Comparison of ENCODE assay signal across 8 cellular contexts in the genomic region with DNA sequence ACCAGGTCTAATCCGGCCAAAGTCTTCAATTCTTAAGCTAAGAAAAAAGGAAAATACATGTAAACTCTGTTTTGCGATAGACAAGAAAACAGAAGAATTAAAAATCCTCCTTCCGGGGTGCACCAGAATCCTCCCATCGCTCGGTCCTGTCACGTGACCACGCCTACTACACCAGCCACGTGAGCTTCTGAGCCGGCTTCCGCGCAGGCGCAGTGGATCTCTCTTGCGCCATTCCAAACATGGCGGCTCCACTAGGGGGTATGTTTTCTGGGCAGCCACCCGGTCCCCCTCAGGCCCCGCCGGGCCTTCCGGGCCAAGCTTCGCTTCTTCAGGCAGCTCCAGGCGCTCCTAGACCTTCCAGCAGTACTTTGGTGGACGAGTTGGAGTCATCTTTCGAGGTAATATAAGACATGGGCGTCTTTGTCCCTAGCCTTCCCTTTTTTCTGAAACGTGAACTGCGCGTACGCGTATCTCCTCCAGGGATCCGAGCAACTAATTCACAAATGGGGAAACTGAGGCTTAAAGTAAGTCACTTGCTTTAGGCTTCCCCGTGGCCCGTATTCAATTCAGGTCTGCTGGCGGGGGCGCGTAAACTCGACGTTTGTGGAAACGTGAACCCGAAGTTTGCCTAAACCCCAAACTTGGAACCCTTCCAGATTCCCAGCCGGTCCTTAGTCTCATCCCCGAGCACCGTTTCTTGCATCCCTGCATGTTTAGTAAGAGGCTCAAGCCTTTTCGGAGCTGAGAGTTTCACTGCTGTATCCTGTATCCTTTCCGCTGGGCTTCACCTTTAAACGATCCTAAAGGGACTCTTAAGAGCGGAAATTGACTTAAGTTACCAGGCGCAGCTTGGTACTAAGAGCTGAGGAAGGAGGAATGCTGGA. TPM values are rescaled to one million over a fixed set of nuclear protein-coding genes. Genes with fewer than 3 reads are reported as not detected.
DNase-seq lines count a peak whose midpoint lies in the region; ATAC-seq and TF ChIP-seq lines count a peak whose summit lies in the region.

Gene MED28, plus strand, starts transcription at position 226 of the 884 bp plus-strand sequence. Its CDS starts 14 bp downstream, at position 240.

- DNase-seq in ELF-1 (ENCODE audit: low read depth, low spot score) = peak; percentile 95
- peak; percentile 97 for DNase-seq in H4 (ENCODE audit: low spot score)
- peak; percentile 96 for DNase-seq in LoVo (ENCODE audit: low spot score)
- peak; percentile 76 to 89 for DNase-seq in SHP77 (lab: John Stamatoyannopoulos, UW)
- DNase-seq in activated effector memory CD4-positive, alpha-beta T cell treated with Interleukin-2 at 50 U/mL for 16 hours = peak; percentile 87
- DNase-seq in fibroblast of the conjunctiva (ENCODE audit: low read depth) = peak; percentile 95
- peak; percentile 96 for DNase-seq in nephron progenitor cell
- peak; percentile 92 to 95 for DNase-seq in stimulated activated naive CD8-positive, alpha-beta T cell treated with anti-CD3 and anti-CD28 coated beads, Interleukin-15, amount 100 ng/mL, for 72 hours

- no peaks in the 10 kb centered on the region for H3K27me3 Mint-ChIP-seq in nephron progenitor cell (ENCODE audit: low read depth, poor library complexity)
- no peaks in the 10 kb centered on the region for H3K27me3 Mint-ChIP-seq in stimulated activated naive CD8-positive, alpha-beta T cell treated with anti-CD3 and anti-CD28 coated beads, Interleukin-15, amount 100 ng/mL, for 72 hours

- no peak for TF ChIP-seq CTCF in nephron progenitor cell (IDR thresholded peaks at IDR 0.05)

- H3K9me3 Mint-ChIP-seq in nephron progenitor cell = no peaks in the 10 kb centered on the region
- no peaks in the 10 kb centered on the region for H3K9me3 Mint-ChIP-seq in stimulated activated naive CD8-positive, alpha-beta T cell treated with anti-CD3 and anti-CD28 coated beads, Interleukin-15, amount 100 ng/mL, for 72 hours

- peak within 1 kb of the TSS; percentile 97 for H3K4me3 Mint-ChIP-seq in nephron progenitor cell
- H3K4me3 Mint-ChIP-seq in stimulated activated naive CD8-positive, alpha-beta T cell treated with anti-CD3 and anti-CD28 coated beads, Interleukin-15, amount 100 ng/mL, for 72 hours = peak within 1 kb of the TSS; percentile 94 to 97

- peak within 1 kb of the TSS; percentile 95 for H3K27ac Mint-ChIP-seq in nephron progenitor cell
- H3K27ac Mint-ChIP-seq in stimulated activated naive CD8-positive, alpha-beta T cell treated with anti-CD3 and anti-CD28 coated beads, Interleukin-15, amount 100 ng/mL, for 72 hours = peak within 1 kb of the TSS; percentile 90 to 100

- H3K4me1 Mint-ChIP-seq in nephron progenitor cell = peaks cover 27% of the 10 kb centered on the region
- H3K4me1 Mint-ChIP-seq in stimulated activated naive CD8-positive, alpha-beta T cell treated with anti-CD3 and anti-CD28 coated beads, Interleukin-15, amount 100 ng/mL, for 72 hours = peaks cover 45% of the 10 kb centered on the region

- H3K36me3 Mint-ChIP-seq in nephron progenitor cell (ENCODE audit: low read depth) = peaks cover 23% of the 10 kb centered on the region

- peak; percentile 94 for ATAC-seq in stimulated activated naive CD8-positive, alpha-beta T cell treated with anti-CD3 and anti-CD28 coated beads, Interleukin-15, amount 100 ng/mL, for 72 hours

RNA-seq across cellular contexts. Expression of gene MED28, which starts in this region (rescaled TPM):
- 19.7 and 22.7 TPM in 2 replicates for total RNA-seq in H4 (2014; rRNA removed; shearing (Covaris generic))

Comparison
In these comparisons a context has a peak if more than half of its experiments do, and no peak if none do; other contexts are left out.
1. Peak in every context shown above with its lines: DNase-seq and ATAC-seq.